Comparison of ENCODE assay signal across 11 cellular contexts in genomic region chr4:185965456-185966384, GRCh38.
DNase-seq lines count a peak whose midpoint lies in the region; ATAC-seq and TF ChIP-seq lines count a peak whose summit lies in the region.
"Had no signal": no experiment of that assay in that cellular context is flagged by ENCODE, and none has a peak within 500 bp of the region (broad histone marks: within the 10 kb centered on the region; RNA-seq: fewer than 3 reads in every experiment).

No MANE protein-coding gene starts in this region.

- ATAC-seq in GM21723 (IDR thresholded peaks at IDR 0.05; ENCODE audit: unreplicated experiment) (peak; percentile 65), lung (ENCODE audit: insufficient read depth, low FRiP score) (no peak)

- CTCF ChIA-PET in activated naive CD4-positive, alpha-beta T cell treated with anti-CD3 and anti-CD28 coated beads, Interleukin-2, amount 10 ng/mL, durations not matched to agents 7 days and 5 days (lab: Charles Lee), result no interaction called here

- no peaks in the 10 kb centered on the region for H3K4me1 Mint-ChIP-seq in activated naive CD4-positive, alpha-beta T cell treated with anti-CD3 and anti-CD28 coated beads, Interleukin-2, amount 10 ng/mL, durations not matched to agents 7 days and 5 days
- H3K4me1 Mint-ChIP-seq: activated CD4-positive, alpha-beta memory T cell treated with anti-CD3 and anti-CD28 coated beads, Interleukin-2, amount 10 ng/mL, durations not matched to agents 7 days and 5 days had no signal

- no peaks in the 10 kb centered on the region for H3K4me1 ChIP-seq in lung (ENCODE audit: control insufficient read depth in 2 of 2, insufficient read depth in 2 of 2, low read length in 2 of 2)
- H3K4me1 ChIP-seq in vagina, result no peaks in the 10 kb centered on the region

- intact Hi-C loops in vagina (cut with DNase I), result no loop called here

- peaks cover 0 to 4% of the 10 kb centered on the region in 2 donors for H3K9me3 ChIP-seq in lung (ENCODE audit: control insufficient read depth in 2 of 2, insufficient read depth in 1 of 2, low read length in 1 of 2)
- H3K9me3 ChIP-seq in vagina, result no peaks in the 10 kb centered on the region

- no peak overlapping the region for H3K4me3 Mint-ChIP-seq in activated naive CD4-positive, alpha-beta T cell treated with anti-CD3 and anti-CD28 coated beads, Interleukin-2, amount 10 ng/mL, durations not matched to agents 7 days and 5 days
- H3K4me3 Mint-ChIP-seq: activated CD4-positive, alpha-beta memory T cell treated with anti-CD3 and anti-CD28 coated beads, Interleukin-2, amount 10 ng/mL, durations not matched to agents 7 days and 5 days had no signal

- no peak overlapping the region for H3K27ac Mint-ChIP-seq in activated naive CD4-positive, alpha-beta T cell treated with anti-CD3 and anti-CD28 coated beads, Interleukin-2, amount 10 ng/mL, durations not matched to agents 7 days and 5 days
- H3K27ac Mint-ChIP-seq: activated CD4-positive, alpha-beta memory T cell treated with anti-CD3 and anti-CD28 coated beads, Interleukin-2, amount 10 ng/mL, durations not matched to agents 7 days and 5 days had no signal

- no peak for TF ChIP-seq POLR2A in NB4 (IDR thresholded peaks at IDR 0.05; ENCODE audit: extremely low read depth, insufficient read length)
- no peak for TF ChIP-seq POLR2A in vagina (IDR thresholded peaks at IDR 0.05)

- peaks cover 8% of the 10 kb centered on the region for H3K27me3 Mint-ChIP-seq in activated naive CD4-positive, alpha-beta T cell treated with anti-CD3 and anti-CD28 coated beads, Interleukin-2, amount 10 ng/mL, durations not matched to agents 7 days and 5 days

- WGBS in lung, 2 donors, result 56 to 63% methylated on average over 15 of the region's 15 CpGs

- H3K36me3 ChIP-seq in lung (ENCODE audit: control insufficient read depth in 2 of 2, insufficient read depth in 2 of 2, low read length in 2 of 2) (no peaks in the 10 kb centered on the region), vagina (no peaks in the 10 kb centered on the region)

- H3K4me3 ChIP-seq in NB4 (ENCODE audit: low read depth, low read length) (no peak overlapping the region), lung (no peak overlapping the region), vagina (no peak overlapping the region)

- no peaks in the 10 kb centered on the region for H3K9me3 Mint-ChIP-seq in activated naive CD4-positive, alpha-beta T cell treated with anti-CD3 and anti-CD28 coated beads, Interleukin-2, amount 10 ng/mL, durations not matched to agents 7 days and 5 days
- H3K9me3 Mint-ChIP-seq: activated CD4-positive, alpha-beta memory T cell treated with anti-CD3 and anti-CD28 coated beads, Interleukin-2, amount 10 ng/mL, durations not matched to agents 7 days and 5 days had no signal

- H3K27me3 ChIP-seq in lung (ENCODE audit: control insufficient read depth, insufficient read depth) (no peaks in the 10 kb centered on the region), vagina (no peaks in the 10 kb centered on the region)

- DNase-seq in GM10266 (ENCODE audit: extremely low spot score) (peak; percentile 11), NB4 (ENCODE audit: low read depth) (peak; percentile 17), lung (ENCODE audit: low spot score) (no peak), vagina (ENCODE audit: extremely low spot score in 2 of 2) (no peak), HPDE6-E6E7 (ENCODE audit: extremely low spot score) (no peak), SW480 (ENCODE audit: low spot score) (no peak)
- no peak for DNase-seq in activated naive CD4-positive, alpha-beta T cell treated with anti-CD3 and anti-CD28 coated beads, Interleukin-2, amount 10 ng/mL, durations not matched to agents 7 days and 5 days
- DNase-seq: activated CD4-positive, alpha-beta memory T cell treated with anti-CD3 and anti-CD28 coated beads, Interleukin-2, amount 10 ng/mL, durations not matched to agents 7 days and 5 days; GOT3 had no signal

- H3K27ac ChIP-seq in lung (ENCODE audit: low read depth in 1 of 2, low read length in 1 of 2) (peak overlapping the region; percentile 18 to 63), vagina (no peak overlapping the region)
- H3K27ac ChIP-seq: C4-2B had no signal

- no peak for TF ChIP-seq CTCF in GM10266 (IDR thresholded peaks at IDR 0.05; ENCODE audit: control insufficient read depth, insufficient read depth, low read depth, missing control alignments)
- TF ChIP-seq CTCF in NB4 (IDR thresholded peaks at IDR 0.05; ENCODE audit: low read depth, low read length), result no peak
- TF ChIP-seq CTCF in lung (IDR thresholded peaks at IDR 0.05; ENCODE audit: control extremely low read depth, extremely low read depth), result no peak
- TF ChIP-seq CTCF in vagina (IDR thresholded peaks at IDR 0.05), result no peak

- no peaks in the 10 kb centered on the region for H3K36me3 Mint-ChIP-seq in activated naive CD4-positive, alpha-beta T cell treated with anti-CD3 and anti-CD28 coated beads, Interleukin-2, amount 10 ng/mL, durations not matched to agents 7 days and 5 days

Comparison
In these comparisons a context has a peak if more than half of its experiments do, and no peak if none do; other contexts are left out.
1. DNase-seq: peak in GM10266 (single experiment) and NB4 (single experiment); none in lung (single experiment), vagina (0 of 2), activated naive CD4-positive, alpha-beta T cell treated with anti-CD3 and anti-CD28 coated beads, Interleukin-2, amount 10 ng/mL, durations not matched to agents 7 days and 5 days (single experiment), HPDE6-E6E7 (single experiment) and SW480 (single experiment).